ENCODE assay signal across 7 cellular contexts in genomic region chr9:133208171-133208879, GRCh38. TPM values are rescaled to one million over a fixed set of nuclear protein-coding genes. Genes with fewer than 3 reads are reported as not detected.
"Had no signal": no experiment of that assay in that cellular context is flagged by ENCODE, and none has a peak within 500 bp of the region (broad histone marks: within the 10 kb centered on the region; RNA-seq: fewer than 3 reads in every experiment).

No MANE protein-coding gene starts in this region.

RNA-seq across cellular contexts. Expression of gene OBP2B, which starts 0.7 kb away (rescaled TPM):
- total RNA-seq: LHCN-M2, MCF 10A, PC-9, Peyer's patch, Right ventricle myocardium inferior, RPMI7951, SJCRH30 had no signal

RNA-seq across cellular contexts. Expression of gene GBGT1, which starts 44.6 kb away (rescaled TPM):
- total RNA-seq: MCF 10A had no signal
